In the genomic region with DNA sequence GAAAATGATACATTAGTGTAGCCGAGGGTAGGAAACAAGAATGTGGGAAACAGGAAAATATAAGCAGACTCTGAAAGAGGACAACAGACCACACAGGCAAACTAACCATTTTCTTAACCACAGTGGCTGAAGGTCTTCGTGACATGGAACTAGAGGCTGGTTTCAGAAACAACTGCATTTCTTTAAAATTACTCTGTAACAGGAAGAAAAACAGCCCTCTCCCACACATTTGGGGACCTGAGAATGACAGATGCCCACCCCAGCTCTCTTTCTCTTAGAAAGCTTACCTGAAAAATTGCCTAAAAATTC, we compare ENCODE assay signal across 1 cellular context.
TF ChIP-seq lines count a peak whose summit lies in the region.

No MANE protein-coding gene starts in this region.

TF ChIP-seq in GM12878, 131 proteins besides CTCF, POLR2A, EP300 and RAD21 (continued from another document):
- TF ChIP-seq, protein P1, sequence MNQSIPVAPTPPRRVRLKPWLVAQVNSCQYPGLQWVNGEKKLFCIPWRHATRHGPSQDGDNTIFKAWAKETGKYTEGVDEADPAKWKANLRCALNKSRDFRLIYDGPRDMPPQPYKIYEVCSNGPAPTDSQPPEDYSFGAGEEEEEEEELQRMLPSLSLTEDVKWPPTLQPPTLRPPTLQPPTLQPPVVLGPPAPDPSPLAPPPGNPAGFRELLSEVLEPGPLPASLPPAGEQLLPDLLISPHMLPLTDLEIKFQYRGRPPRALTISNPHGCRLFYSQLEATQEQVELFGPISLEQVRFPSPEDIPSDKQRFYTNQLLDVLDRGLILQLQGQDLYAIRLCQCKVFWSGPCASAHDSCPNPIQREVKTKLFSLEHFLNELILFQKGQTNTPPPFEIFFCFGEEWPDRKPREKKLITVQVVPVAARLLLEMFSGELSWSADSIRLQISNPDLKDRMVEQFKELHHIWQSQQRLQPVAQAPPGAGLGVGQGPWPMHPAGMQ (IDR thresholded peaks at IDR 0.05; ENCODE audit: borderline replicate concordance), result no peak
- peak; percentile 49; the same call in 1 of the 2 replicates for TF ChIP-seq FOXM1 (IDR thresholded peaks at IDR 0.05; ENCODE audit: low read depth, low read length)
- peak; percentile 67 for TF ChIP-seq IKZF1 (conservative IDR thresholded peaks at IDR 0.05)
- 0 out of 2 replicates have a peak, but pooled peaks have one; percentile 23 for TF ChIP-seq ZNF24 (IDR thresholded peaks at IDR 0.05)
- TF ChIP-seq FOXK2 (IDR thresholded peaks at IDR 0.05), result no peak
- peak; percentile 69 to 72 for TF ChIP-seq IKZF2 (IDR thresholded peaks at IDR 0.05)
